Comparison of ENCODE assay signal across 1 cellular context in genomic region chr6:37061157-37061804, GRCh38.
TF ChIP-seq lines count a peak whose summit lies in the region.

No MANE protein-coding gene starts in this region.

TF ChIP-seq in HepG2, 621 proteins besides CTCF, POLR2A, EP300 and RAD21 (continued from another document and continues in another):
- TF ChIP-seq BCLAF1 (IDR thresholded peaks at IDR 0.05) (no peak), ZNF501 (CRISPR knock-in tag; IDR thresholded peaks at IDR 0.05) (peak; percentile 85), MLXIP (CRISPR knock-in tag; IDR thresholded peaks at IDR 0.05; ENCODE audit: borderline replicate concordance) (no peak), TARDBP (CRISPR knock-in tag; IDR thresholded peaks at IDR 0.05) (0 out of 2 replicates have a peak, but pooled peaks have one; percentile 18), ZNF687 (CRISPR knock-in tag; IDR thresholded peaks at IDR 0.05) (peak; percentile 74), ATF5 (CRISPR knock-in tag; IDR thresholded peaks at IDR 0.05; ENCODE audit: low read depth) (no peak), RNF2 (conservative IDR thresholded peaks at IDR 0.05; ENCODE audit: low read depth) (no peak), NONO (IDR thresholded peaks at IDR 0.05) (no peak), NONO (CRISPR knock-in tag; conservative IDR thresholded peaks at IDR 0.05) (no peak), SRY (CRISPR knock-in tag; IDR thresholded peaks at IDR 0.05) (no peak), HMGA1 (CRISPR knock-in tag; conservative IDR thresholded peaks at IDR 0.05) (no peak), HIVEP1 (CRISPR knock-in tag; IDR thresholded peaks at IDR 0.05) (no peak), HNF1B (CRISPR knock-in tag; IDR thresholded peaks at IDR 0.05) (peak; percentile 58; the same call in 1 of the 2 replicates), AGO1 (IDR thresholded peaks at IDR 0.05; ENCODE audit: low read depth, low read length, poor library complexity, severe bottlenecking) (no peak), PATZ1 (CRISPR knock-in tag; IDR thresholded peaks at IDR 0.05) (0 out of 2 replicates have a peak, but pooled peaks have one; percentile 20), ZNF770 (CRISPR knock-in tag; IDR thresholded peaks at IDR 0.05) (no peak), ZBTB2 (CRISPR knock-in tag; IDR thresholded peaks at IDR 0.05; ENCODE audit: low read depth) (no peak), HMG20A (CRISPR knock-in tag; IDR thresholded peaks at IDR 0.05; ENCODE audit: borderline replicate concordance) (no peak), ZNF772 (CRISPR knock-in tag; IDR thresholded peaks at IDR 0.05) (0 out of 2 replicates have a peak, but pooled peaks have one; percentile 5), MAX (IDR thresholded peaks at IDR 0.05) (peak; percentile 50; the same call in 1 of the 2 replicates), ATRX (CRISPR knock-in tag; IDR thresholded peaks at IDR 0.05; ENCODE audit: borderline replicate concordance) (no peak), SNAPC5 (CRISPR knock-in tag; IDR thresholded peaks at IDR 0.05; ENCODE audit: borderline replicate concordance) (no peak), TEAD3 (CRISPR knock-in tag; optimal IDR thresholded peaks at IDR 0.05; ENCODE audit: borderline replicate concordance) (no peak), ZNF382 (CRISPR knock-in tag; IDR thresholded peaks at IDR 0.05; ENCODE audit: borderline replicate concordance) (no peak), ZBTB38 (CRISPR knock-in tag; IDR thresholded peaks at IDR 0.05) (peak; percentile 62; the same call in 1 of the 2 replicates), SMYD3 (CRISPR knock-in tag; IDR thresholded peaks at IDR 0.05) (no peak), HNF4A (CRISPR knock-in tag; IDR thresholded peaks at IDR 0.05) (peak; percentile 35; the same call in 1 of the 2 replicates), ARNT2 (CRISPR knock-in tag; IDR thresholded peaks at IDR 0.05; ENCODE audit: low read depth) (0 out of 2 replicates have a peak, but pooled peaks have one; percentile 42), GPN1 (CRISPR knock-in tag; IDR thresholded peaks at IDR 0.05; ENCODE audit: borderline replicate concordance) (0 out of 2 replicates have a peak, but pooled peaks have one; percentile 44), STAT6 (CRISPR knock-in tag; IDR thresholded peaks at IDR 0.05; ENCODE audit: borderline replicate concordance) (no peak), SP2 (CRISPR knock-in tag; IDR thresholded peaks at IDR 0.05) (0 out of 2 replicates have a peak, but pooled peaks have one; percentile 36), KLF16 (CRISPR knock-in tag; IDR thresholded peaks at IDR 0.05) (no peak)
